2 cellular contexts compared by ENCODE assay signal in genomic region chr6:129744880-129745237, GRCh38.
TF ChIP-seq lines count a peak whose summit lies in the region.

No MANE protein-coding gene starts in this region.

TF ChIP-seq in GM23338, 12 proteins besides CTCF, POLR2A, EP300 and RAD21:
- TF ChIP-seq ZNF114 (CRISPR knock-in tag; IDR thresholded peaks at IDR 0.05) (no peak), ZNF462 (CRISPR knock-in tag; IDR thresholded peaks at IDR 0.05) (no peak), POLR2AphosphoS5 (IDR thresholded peaks at IDR 0.05; ENCODE audit: low read depth) (no peak), REST (IDR thresholded peaks at IDR 0.05; ENCODE audit: unreplicated experiment) (no peak), EZH2phosphoT487 (IDR thresholded peaks at IDR 0.05; ENCODE audit: unreplicated experiment) (no peak), STAT1 (IDR thresholded peaks at IDR 0.05; ENCODE audit: unreplicated experiment) (no peak), ETS1 (IDR thresholded peaks at IDR 0.05) (no peak), EZH2 (IDR thresholded peaks at IDR 0.05; ENCODE audit: low read depth, unreplicated experiment) (no peak), CREB1 (CRISPR knock-in tag; IDR thresholded peaks at IDR 0.05; ENCODE audit: low read depth) (no peak), JUNB (IDR thresholded peaks at IDR 0.05; ENCODE audit: unreplicated experiment) (no peak), ZNF331 (CRISPR knock-in tag; IDR thresholded peaks at IDR 0.05; ENCODE audit: low read depth) (no peak), NANOG (IDR thresholded peaks at IDR 0.05; ENCODE audit: borderline replicate concordance) (no peak)

TF ChIP-seq in endothelial cell of umbilical vein, 7 proteins besides CTCF, POLR2A, EP300 and RAD21:
- TF ChIP-seq GATA2 (IDR thresholded peaks at IDR 0.05; ENCODE audit: insufficient read depth, insufficient read length, low read depth, low read length) = no peak
- no peak for TF ChIP-seq POLR2AphosphoS5 (IDR thresholded peaks at IDR 0.05; ENCODE audit: insufficient read depth, low read depth, low read length)
- TF ChIP-seq MAX (IDR thresholded peaks at IDR 0.05; ENCODE audit: insufficient read depth, insufficient read length) = no peak
- no peak for TF ChIP-seq EZH2 (IDR thresholded peaks at IDR 0.05; ENCODE audit: borderline replicate concordance, low read depth, low read length, severe bottlenecking)
- no peak for TF ChIP-seq MYC (IDR thresholded peaks at IDR 0.05; ENCODE audit: low read depth, low read length)
- no peak for TF ChIP-seq FOS (IDR thresholded peaks at IDR 0.05; ENCODE audit: borderline replicate concordance, insufficient read depth, low read length)
- TF ChIP-seq JUN (IDR thresholded peaks at IDR 0.05; ENCODE audit: borderline replicate concordance, insufficient read depth, insufficient read length, low read depth) = no peak
